ENCODE assay signal across 19 cellular contexts in the genomic region with DNA sequence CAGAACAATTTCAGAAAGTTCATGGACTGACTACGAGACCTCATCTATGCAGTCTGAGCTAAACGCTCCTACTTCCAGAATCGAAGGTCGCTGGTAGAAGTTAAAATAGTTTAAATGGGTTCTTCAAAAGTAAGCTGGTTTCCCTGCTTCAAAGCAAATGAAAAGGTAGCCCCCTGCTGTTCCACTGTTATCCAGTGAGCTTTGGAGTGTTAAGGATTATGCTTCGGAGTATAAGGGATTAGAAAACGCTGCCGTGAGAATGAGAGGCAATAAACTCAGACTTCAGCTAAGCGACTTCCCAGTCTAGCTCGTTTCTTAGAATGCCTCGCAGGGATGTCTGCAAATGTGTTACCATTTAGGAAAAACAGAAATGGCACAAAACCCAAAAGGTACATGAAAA. TPM values are rescaled to one million over a fixed set of nuclear protein-coding genes. Genes with fewer than 3 reads are reported as not detected.
DNase-seq lines count a peak whose midpoint lies in the region; ATAC-seq, FAIRE-seq and TF ChIP-seq lines count a peak whose summit lies in the region.
"Had no signal": no experiment of that assay in that cellular context is flagged by ENCODE, and none has a peak within 500 bp of the region (broad histone marks: within the 10 kb centered on the region; RNA-seq: fewer than 3 reads in every experiment).

No MANE protein-coding gene starts in this region.

- H3K9me3 ChIP-seq in left ventricle myocardium inferior (replicated peaks) (no peaks in the 10 kb centered on the region), psoas muscle (no peaks in the 10 kb centered on the region), small intestine (ENCODE audit: control insufficient read depth, low read depth) (no peaks in the 10 kb centered on the region)
- H3K9me3 ChIP-seq: BLaER1 had no signal

- WGBS in psoas muscle, 3 donors = 85 to 90% (median 87%) methylated on average over 10 of the region's 10 CpGs
- 90 to 97% (median 95%) methylated on average over 10 of the region's 10 CpGs for WGBS in small intestine, 3 donors

- ATAC-seq in Right ventricle myocardium superior (ENCODE audit: poor library complexity) (no peak), psoas muscle (no peak), HG02840 (IDR thresholded peaks at IDR 0.05; ENCODE audit: low FRiP score, unreplicated experiment) (no peak)
- ATAC-seq: K562 had no signal

- TF ChIP-seq CTCF in left ventricle myocardium inferior (IDR thresholded peaks at IDR 0.05; ENCODE audit: borderline replicate concordance) (no peak), psoas muscle (IDR thresholded peaks at IDR 0.05) (no peak)

- H3K4me3 ChIP-seq in left ventricle myocardium inferior (no peak overlapping the region), psoas muscle (no peak overlapping the region), small intestine (ENCODE audit: low read depth in 1 of 2, low read length in 2 of 2) (no peak overlapping the region)
- H3K4me3 ChIP-seq: BLaER1, GM23248, K562 had no signal

- H3K4me1 ChIP-seq in left ventricle myocardium inferior (peaks cover 74% of the 10 kb centered on the region), psoas muscle (peaks cover 39% of the 10 kb centered on the region), small intestine (ENCODE audit: control insufficient read depth in 2 of 2, insufficient read depth in 1 of 2, low read depth in 1 of 2, low read length in 1 of 2) (no peaks in the 10 kb centered on the region)
- H3K4me1 ChIP-seq: Caco-2 had no signal

- H3K27me3 ChIP-seq in left ventricle myocardium inferior (ENCODE audit: low read depth) (no peaks in the 10 kb centered on the region), psoas muscle (ENCODE audit: insufficient read depth in 3 of 3, low read length in 2 of 3) (no peaks in the 10 kb centered on the region), small intestine (ENCODE audit: control insufficient read depth in 2 of 2, insufficient read depth in 2 of 2, low read length in 2 of 2) (no peaks in the 10 kb centered on the region)
- H3K27me3 ChIP-seq: BLaER1 had no signal

- DNase-seq in left ventricle myocardium inferior = no peak
- no peak for DNase-seq in Right ventricle myocardium superior
- DNase-seq in iPS-NIHi11 (ENCODE audit: low spot score) = peak; percentile 6
- DNase-seq in psoas muscle = no peak
- no peak for DNase-seq in NOMO-1 treated with DMSO at 0.1 percent for 48 hours (lab: John Stamatoyannopoulos, UW; ENCODE audit: unreplicated experiment)
- no peak for DNase-seq in small intestine
- no peak for DNase-seq in superior temporal gyrus (ENCODE audit: extremely low spot score)
- DNase-seq: AML-193; Caco-2; CD8-positive, alpha-beta memory T cell; DMS 273 treated with DMSO at 0.1 percent for 48 hours; GM23248 had no signal

- intact Hi-C loops in left ventricle myocardium inferior (cut with micrococcal nuclease) = no loop called here
- intact Hi-C loops in Right ventricle myocardium superior (cut with DNase I) = no loop called here
- intact Hi-C loops in psoas muscle (cut with DNase I) = no loop called here

- H3K27ac ChIP-seq in left ventricle myocardium inferior (replicated peaks) = peak overlapping the region; percentile 93
- H3K27ac ChIP-seq in psoas muscle = peak overlapping the region; percentile 88
- H3K27ac ChIP-seq in small intestine (ENCODE audit: low read depth in 1 of 2, low read length in 1 of 2) = no peak overlapping the region
- H3K27ac ChIP-seq: 22Rv1, BLaER1, GM23248, HL-60 had no signal

- H3K36me3 ChIP-seq in left ventricle myocardium inferior = peaks cover 83% of the 10 kb centered on the region
- H3K36me3 ChIP-seq in psoas muscle (ENCODE audit: insufficient read depth in 1 of 2, low read depth in 1 of 2) = peaks cover 3 to 74% of the 10 kb centered on the region in 2 donors
- H3K36me3 ChIP-seq in small intestine (ENCODE audit: control insufficient read depth in 2 of 2, insufficient read depth in 2 of 2, low read length in 2 of 2) = peaks cover 25 to 29% of the 10 kb centered on the region in 2 donors

- FAIRE-seq in small intestine (lab: Jason Lieb, UNC) = no peak
- FAIRE-seq: H54, K562 had no signal

RNA-seq across cellular contexts. Expression of a gene that starts 12.4 kb away (rescaled TPM):
- total RNA-seq in left ventricle myocardium inferior (50.4 TPM), Right ventricle myocardium superior (49.3 TPM), psoas muscle (10 to 100 TPM; 14.7 to 21.6 (median 17.8) TPM)
- polyA plus RNA-seq in psoas muscle (10 to 100 TPM in 1 of 3 donors, 1 to 10 TPM in 2; 8.3 to 14.0 (median 9.3) TPM), small intestine (1 to 10 TPM; 2.2 to 3.7 (median 3.1) TPM)

RNA-seq across cellular contexts. Expression of a gene that starts 41.8 kb away (rescaled TPM):
- total RNA-seq in left ventricle myocardium inferior = 12.5 TPM
- 7.2 TPM for total RNA-seq in Right ventricle myocardium superior
- 10 to 100 TPM; 10.4 to 33.7 (median 24.9) TPM for total RNA-seq in psoas muscle
- 10 to 100 TPM; 18.4 to 39.4 (median 37.0) TPM for polyA plus RNA-seq in psoas muscle
- polyA plus RNA-seq in small intestine = 100 to 1,000 TPM in 1 of 3 donors, 10 to 100 TPM in 2; 17.7 to 101 (median 64.6) TPM

RNA-seq across cellular contexts. Expression of a gene that starts 56.8 kb away (rescaled TPM):
- total RNA-seq in left ventricle myocardium inferior = 0.69 TPM
- total RNA-seq in Right ventricle myocardium superior = 0.46 TPM
- total RNA-seq in psoas muscle = not detected
- polyA plus RNA-seq in psoas muscle = under 1 TPM; 0.04 to 0.13 (median 0.09) TPM
- 1 to 10 TPM in 1 of 3 donors, not detected in 2; 5.9 TPM for polyA plus RNA-seq in small intestine
- total RNA-seq: CD8-positive, alpha-beta memory T cell; Daoy; GM23248; K562 had no signal
- polyA plus RNA-seq: CD8-positive, alpha-beta memory T cell had no signal

Comparison
In these comparisons a context has a peak if more than half of its experiments do, and no peak if none do; other contexts are left out.
1. H3K27ac ChIP-seq: peak in left ventricle myocardium inferior (single experiment) and psoas muscle (single experiment); none in small intestine (0 of 2).